8 cellular contexts compared by ENCODE assay signal in the genomic region with DNA sequence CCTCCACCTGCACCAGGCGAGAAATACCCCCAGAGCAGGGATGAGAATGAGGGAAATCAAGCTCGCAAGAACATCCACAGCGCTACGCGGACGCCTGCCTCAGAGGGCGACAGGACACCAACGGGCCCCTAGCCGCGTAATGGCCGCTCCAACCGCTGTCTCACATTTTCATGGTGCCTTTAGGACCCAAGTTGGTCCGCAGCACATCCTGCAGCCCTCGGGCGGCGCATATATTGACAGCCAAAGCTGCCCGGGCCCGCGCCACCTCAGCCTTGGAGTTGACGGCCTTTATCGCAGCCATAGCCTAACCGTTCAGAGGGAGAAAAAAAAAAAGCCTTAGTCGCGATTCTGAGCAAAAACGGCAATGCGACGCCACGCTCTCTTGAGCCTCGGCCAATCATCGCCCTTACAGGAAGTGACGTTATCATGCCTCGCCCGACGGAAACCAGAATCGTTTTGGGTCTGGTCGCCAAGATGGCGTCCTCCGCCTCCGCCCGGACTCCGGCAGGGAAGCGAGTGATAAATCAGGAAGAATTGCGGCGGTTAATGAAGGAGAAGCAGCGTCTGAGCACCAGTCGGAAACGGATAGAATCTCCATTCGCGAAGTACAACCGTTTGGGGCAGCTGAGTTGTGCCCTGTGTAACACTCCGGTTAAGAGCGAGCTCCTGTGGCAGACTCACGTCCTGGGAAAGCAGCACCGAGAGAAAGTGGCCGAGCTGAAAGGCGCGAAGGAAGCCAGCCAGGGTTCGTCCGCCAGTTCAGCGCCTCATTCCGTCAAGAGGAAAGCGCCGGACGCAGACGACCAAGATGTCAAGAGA. TPM values are rescaled to one million over a fixed set of nuclear protein-coding genes. Genes with fewer than 3 reads are reported as not detected.
DNase-seq lines count a peak whose midpoint lies in the region; ATAC-seq and TF ChIP-seq lines count a peak whose summit lies in the region.

TSS of gene CCT6B (minus strand) at position 368 of the 819 bp plus-strand sequence. CDS start at position 301, 67 bp downstream.
TSS of gene ZNF830 (plus strand) at position 448 of the 819 bp plus-strand sequence. CDS start at position 475, 27 bp downstream.

- H3K9me3 Mint-ChIP-seq in activated naive CD8-positive, alpha-beta T cell treated with anti-CD3 and anti-CD28 coated beads for 36 hours, result no peaks in the 10 kb centered on the region

- CTCF ChIA-PET in GM10248 (lab: Yijun Ruan, JAX), result interaction anchor here (1.0 kb wide), 1 partner anchor 13 kb away, joined by 3 read pairs; no protein-coding TSS in a partner anchor

- peaks cover 29% of the 10 kb centered on the region for H3K36me3 Mint-ChIP-seq in activated naive CD8-positive, alpha-beta T cell treated with anti-CD3 and anti-CD28 coated beads for 36 hours

- peak within 1 kb of the TSS; percentile 93 for H2AFZ ChIP-seq in osteoblast (ENCODE audit: low read length)

- H3K27ac ChIP-seq in osteoblast (ENCODE audit: low read depth, low read length) (peak within 1 kb of the TSS; percentile 94), thoracic aorta (peak within 1 kb of the TSS; percentile 86 to 97)

- H3K9me3 ChIP-seq in osteoblast (ENCODE audit: low read depth, low read length) (no peaks in the 10 kb centered on the region), thoracic aorta (no peaks in the 10 kb centered on the region)

- H3K27me3 ChIP-seq in osteoblast (ENCODE audit: insufficient read depth, low read length) (no peaks in the 10 kb centered on the region), thoracic aorta (replicated peaks; ENCODE audit: insufficient read depth) (no peaks in the 10 kb centered on the region)

- H3K36me3 ChIP-seq in osteoblast (ENCODE audit: insufficient read depth, low read length) (peaks cover 6% of the 10 kb centered on the region), thoracic aorta (no peaks in the 10 kb centered on the region)

- POLR2A ChIA-PET in GM10248 (lab: Yijun Ruan, JAX), result interaction anchor here (0.8 kb wide), 1 partner anchor 13 kb away, joined by 4 read pairs; no protein-coding TSS in a partner anchor

- intact Hi-C loops in head of caudate nucleus (cut with DNase I), result loop anchor here (2.0 kb wide), 1 partner anchor 19 kb away; the partner anchor contains the start of gene LIG3

- ATAC-seq in HG02610 (IDR thresholded peaks at IDR 0.05; ENCODE audit: unreplicated experiment) (peak; percentile 85), SK-N-SH treated with all-trans-retinoic acid at 6 μM for 48 hours (peak; percentile 96), thoracic aorta (ENCODE audit: insufficient number of reproducible peaks, low FRiP score, low read depth) (peak; percentile 99)

- H3K27me3 Mint-ChIP-seq in activated naive CD8-positive, alpha-beta T cell treated with anti-CD3 and anti-CD28 coated beads for 36 hours, result peaks cover 5% of the 10 kb centered on the region

- peak; percentile 95 for DNase-seq in GM10248 (ENCODE audit: extremely low spot score)
- DNase-seq in NCI-H1092 treated with DMSO at 0.1 percent for 48 hours (lab: John Stamatoyannopoulos, UW), result peak; percentile 90
- DNase-seq in activated naive CD8-positive, alpha-beta T cell treated with anti-CD3 and anti-CD28 coated beads for 36 hours, result peak; percentile 87
- peak; percentile 82 to 98 (median 92) for DNase-seq in head of caudate nucleus
- peak; percentile 91 for DNase-seq in osteoblast (ENCODE audit: insufficient read length, low spot score, missing footprints)
- DNase-seq in thoracic aorta (ENCODE audit: low spot score), result peak; percentile 72

- no peak for TF ChIP-seq CTCF in GM10248 (IDR thresholded peaks at IDR 0.05; ENCODE audit: control extremely low read depth, extremely low read depth, low read depth, missing control alignments)
- no peak for TF ChIP-seq CTCF in osteoblast (IDR thresholded peaks at IDR 0.05; ENCODE audit: extremely low read depth, low read depth, low read length)
- TF ChIP-seq CTCF in thoracic aorta (IDR thresholded peaks at IDR 0.05), result no peak

- H3K27ac Mint-ChIP-seq in activated naive CD8-positive, alpha-beta T cell treated with anti-CD3 and anti-CD28 coated beads for 36 hours, result peak within 1 kb of the TSS; percentile 98

- H4K20me1 ChIP-seq in osteoblast (ENCODE audit: insufficient read depth, low read length), result no peaks in the 10 kb centered on the region

- H3K4me1 Mint-ChIP-seq in activated naive CD8-positive, alpha-beta T cell treated with anti-CD3 and anti-CD28 coated beads for 36 hours, result peaks cover 12% of the 10 kb centered on the region

- peaks cover 15% of the 10 kb centered on the region for H3K4me1 ChIP-seq in osteoblast (ENCODE audit: insufficient read depth, low read length)
- peaks cover 13 to 26% of the 10 kb centered on the region in 2 donors for H3K4me1 ChIP-seq in thoracic aorta (ENCODE audit: control insufficient read depth in 1 of 2, low read depth in 2 of 2)

- H3K79me2 ChIP-seq in osteoblast (ENCODE audit: insufficient read depth, low read length), result peaks cover 22% of the 10 kb centered on the region

- H3K4me3 Mint-ChIP-seq in activated naive CD8-positive, alpha-beta T cell treated with anti-CD3 and anti-CD28 coated beads for 36 hours, result peak within 1 kb of the TSS; percentile 99

- H3K4me3 ChIP-seq in osteoblast (ENCODE audit: insufficient read depth, low read length) (peak within 1 kb of the TSS; percentile 84), thoracic aorta (peak within 1 kb of the TSS; percentile 83)

- peak within 1 kb of the TSS; percentile 92 for H3K4me2 ChIP-seq in osteoblast (ENCODE audit: insufficient read depth, low read length)

TF ChIP-seq in SK-N-SH treated with all-trans-retinoic acid at 6 μM for 48 hours, 23 proteins besides CTCF, POLR2A, EP300 and RAD21:
- TF ChIP-seq, protein P1, sequence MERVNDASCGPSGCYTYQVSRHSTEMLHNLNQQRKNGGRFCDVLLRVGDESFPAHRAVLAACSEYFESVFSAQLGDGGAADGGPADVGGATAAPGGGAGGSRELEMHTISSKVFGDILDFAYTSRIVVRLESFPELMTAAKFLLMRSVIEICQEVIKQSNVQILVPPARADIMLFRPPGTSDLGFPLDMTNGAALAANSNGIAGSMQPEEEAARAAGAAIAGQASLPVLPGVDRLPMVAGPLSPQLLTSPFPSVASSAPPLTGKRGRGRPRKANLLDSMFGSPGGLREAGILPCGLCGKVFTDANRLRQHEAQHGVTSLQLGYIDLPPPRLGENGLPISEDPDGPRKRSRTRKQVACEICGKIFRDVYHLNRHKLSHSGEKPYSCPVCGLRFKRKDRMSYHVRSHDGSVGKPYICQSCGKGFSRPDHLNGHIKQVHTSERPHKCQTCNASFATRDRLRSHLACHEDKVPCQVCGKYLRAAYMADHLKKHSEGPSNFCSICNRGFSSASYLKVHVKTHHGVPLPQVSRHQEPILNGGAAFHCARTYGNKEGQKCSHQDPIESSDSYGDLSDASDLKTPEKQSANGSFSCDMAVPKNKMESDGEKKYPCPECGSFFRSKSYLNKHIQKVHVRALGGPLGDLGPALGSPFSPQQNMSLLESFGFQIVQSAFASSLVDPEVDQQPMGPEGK (CRISPR knock-in tag; IDR thresholded peaks at IDR 0.05; ENCODE audit: borderline replicate concordance), result no peak
- TF ChIP-seq TSHZ2 (CRISPR knock-in tag; IDR thresholded peaks at IDR 0.05), result 0 out of 2 replicates have a peak, but pooled peaks have one; percentile 32
- no peak for TF ChIP-seq TCF4 (CRISPR knock-in tag; IDR thresholded peaks at IDR 0.05; ENCODE audit: borderline replicate concordance)
- peak; percentile 91 for TF ChIP-seq CSDC2 (CRISPR knock-in tag; IDR thresholded peaks at IDR 0.05)

RNA-seq across cellular contexts. Expression of gene CCT6B, which starts in this region (rescaled TPM):
- 1 to 10 TPM; 1.8 to 1.9 TPM for total RNA-seq in activated naive CD8-positive, alpha-beta T cell treated with anti-CD3 and anti-CD28 coated beads for 36 hours
- total RNA-seq in osteoblast (5.9 and 6.2 TPM in 2 replicates), thoracic aorta (1 to 10 TPM; 1.1 to 4.9 TPM)

RNA-seq across cellular contexts. Expression of gene ZNF830, which starts in this region (rescaled TPM):
- 10 to 100 TPM; 18.9 to 21.6 TPM for total RNA-seq in activated naive CD8-positive, alpha-beta T cell treated with anti-CD3 and anti-CD28 coated beads for 36 hours
- total RNA-seq in osteoblast (9.4 and 10.5 TPM in 2 replicates), thoracic aorta (10 to 100 TPM in 1 of 2 donors, 1 to 10 TPM in 1; 5.1 to 20.1 TPM)

Comparison
In these comparisons a context has a peak if more than half of its experiments do, and no peak if none do; other contexts are left out.
1. Peak in every context shown above with its lines: DNase-seq, ATAC-seq, H3K4me3 ChIP-seq and H3K27ac ChIP-seq.